Comparison of ENCODE assay signal across 8 cellular contexts in the genomic region with DNA sequence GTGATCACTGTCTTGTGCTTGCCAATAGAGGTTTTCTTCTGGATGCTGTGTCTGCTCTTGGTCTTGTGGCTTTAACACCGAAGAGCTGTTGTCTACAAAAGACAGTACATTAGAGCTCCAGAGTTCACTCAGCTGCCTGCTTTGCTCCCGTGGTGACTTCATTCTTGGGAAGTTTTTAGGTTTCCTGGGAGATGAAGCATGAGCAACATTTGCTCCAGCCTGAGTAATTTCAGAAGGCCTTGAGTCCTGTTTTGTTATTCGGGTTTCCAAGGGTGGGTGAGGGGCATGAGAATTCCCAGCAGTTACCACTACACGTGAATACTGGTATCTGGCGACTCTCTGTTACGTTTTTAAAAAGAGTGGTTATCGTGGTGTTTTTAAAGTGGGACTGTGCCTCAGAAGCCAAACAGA.
DNase-seq lines count a peak whose midpoint lies in the region; ATAC-seq and TF ChIP-seq lines count a peak whose summit lies in the region.

No MANE protein-coding gene starts in this region.

- H3K36me3 ChIP-seq in brain microvascular endothelial cell (replicated peaks) = no peaks in the 10 kb centered on the region
- H3K36me3 ChIP-seq in iPS-18a (ENCODE audit: control insufficient read depth, low read depth, low read length) = no peaks in the 10 kb centered on the region
- no peaks in the 10 kb centered on the region for H3K36me3 ChIP-seq in sigmoid colon

- H3K27ac ChIP-seq in brain microvascular endothelial cell = peak overlapping the region; percentile 86
- no peak overlapping the region for H3K27ac ChIP-seq in iPS-18a (ENCODE audit: low read length)
- peak overlapping the region; percentile 64 to 86 (median 81) for H3K27ac ChIP-seq in sigmoid colon

- no peaks in the 10 kb centered on the region for H3K27me3 ChIP-seq in brain microvascular endothelial cell (replicated peaks)
- H3K27me3 ChIP-seq in iPS-18a (ENCODE audit: control insufficient read depth, insufficient read depth, low read length) = no peaks in the 10 kb centered on the region
- no peaks in the 10 kb centered on the region for H3K27me3 ChIP-seq in sigmoid colon

- H3K9me3 ChIP-seq in iPS-18a (ENCODE audit: control insufficient read depth, low read depth, low read length) = no peaks in the 10 kb centered on the region
- no peaks in the 10 kb centered on the region for H3K9me3 ChIP-seq in sigmoid colon

- peak; percentile 95 for DNase-seq in GM04504 (ENCODE audit: low read depth)
- peak; percentile 99 for DNase-seq in brain microvascular endothelial cell
- DNase-seq in sigmoid colon = peak; percentile 66
- no peak for DNase-seq in COLO829 (ENCODE audit: low spot score)
- no peak for DNase-seq in SW 1271 (lab: John Stamatoyannopoulos, UW)
- no peak for DNase-seq in NCI-H187 (lab: John Stamatoyannopoulos, UW)

- no peak overlapping the region for H3K4me3 ChIP-seq in brain microvascular endothelial cell (ENCODE audit: low read depth, low read length)
- H3K4me3 ChIP-seq in iPS-18a (ENCODE audit: low read length) = peak overlapping the region; percentile 29
- peak overlapping the region in 3 of 4 donors; percentile 7 to 26 (median 21) for H3K4me3 ChIP-seq in sigmoid colon

- peak in 3 of 4 donors; percentile 14 to 74 (median 52) for TF ChIP-seq EP300 in sigmoid colon (IDR thresholded peaks at IDR 0.05)

- WGBS in sigmoid colon, 2 donors = 48 to 55% methylated on average over 7 of the region's 7 CpGs

- H3K4me1 ChIP-seq in iPS-18a (ENCODE audit: control insufficient read depth, low read depth, low read length) (peaks cover 24% of the 10 kb centered on the region), sigmoid colon (peaks cover 0 to 43% (median 40%) of the 10 kb centered on the region in 4 donors)

- TF ChIP-seq CTCF in brain microvascular endothelial cell (IDR thresholded peaks at IDR 0.05; ENCODE audit: low read depth, low read length, missing control alignments) (no peak), sigmoid colon (IDR thresholded peaks at IDR 0.05) (no peak)

- in situ Hi-C loops in brain microvascular endothelial cell (cut with HindIII; ENCODE audit: low pct_ligation_motif_present, low sequenced_read_pairs) = no loop called here

- H3K9ac ChIP-seq in iPS-18a (ENCODE audit: low read length) = peak overlapping the region; percentile 25

- intact Hi-C loops in sigmoid colon (cut with DNase I) = loop anchor here (10.0 kb wide), 1 partner anchor 61 kb away; no protein-coding TSS in a partner anchor

- no peak for TF ChIP-seq POLR2A in sigmoid colon (IDR thresholded peaks at IDR 0.05)

- no peak for ATAC-seq in GM21723 (IDR thresholded peaks at IDR 0.05; ENCODE audit: unreplicated experiment)

Comparison
In these comparisons a context has a peak if more than half of its experiments do, and no peak if none do; other contexts are left out.
1. DNase-seq: peak in GM04504 (single experiment), brain microvascular endothelial cell (single experiment) and sigmoid colon (single experiment); none in COLO829 (single experiment), SW 1271 (0 of 2) and NCI-H187 (0 of 2).